ENCODE assay signal across 22 cellular contexts in the genomic region with DNA sequence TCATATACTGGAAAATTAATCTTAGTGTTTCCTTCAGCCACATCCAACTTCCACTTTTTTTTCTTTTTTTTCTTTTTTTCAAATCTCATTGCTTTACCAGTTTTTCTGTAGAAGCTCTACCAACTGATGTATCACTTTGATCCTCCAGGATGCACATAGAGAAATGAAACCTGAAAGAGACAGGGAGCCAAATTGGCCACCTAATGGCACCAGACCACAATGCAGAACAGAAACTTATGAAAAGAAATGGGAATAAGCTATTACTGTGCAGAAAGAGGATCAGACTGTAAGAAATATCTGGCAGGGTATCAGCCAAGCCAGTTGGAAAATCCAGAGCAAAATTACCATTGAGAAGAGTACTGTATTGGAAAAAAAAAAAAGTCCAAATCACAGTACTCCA.
"Had no signal": no experiment of that assay in that cellular context is flagged by ENCODE, and none has a peak within 500 bp of the region (broad histone marks: within the 10 kb centered on the region; RNA-seq: fewer than 3 reads in every experiment).

No MANE protein-coding gene starts in this region.

- H3K36me3 ChIP-seq: esophagus muscularis mucosa, gastrocnemius medialis, heart right ventricle, left ventricle myocardium inferior, lower lobe of right lung, neutrophil, right lobe of liver, spleen had no signal

- H3K9me3 ChIP-seq: esophagus muscularis mucosa, gastrocnemius medialis, lower lobe of right lung, neutrophil, psoas muscle, right lobe of liver had no signal

- H3K36me3 Mint-ChIP-seq: naive thymus-derived CD4-positive, alpha-beta T cell had no signal

- DNase-seq: effector memory CD8-positive, alpha-beta T cell; gastrocnemius medialis; heart right ventricle; islet precursor cell; left ventricle myocardium inferior; lower lobe of right lung; mesendoderm; naive thymus-derived CD4-positive, alpha-beta T cell; nephron progenitor cell; psoas muscle; retina; right lobe of liver; spleen; stimulated activated CD4-positive, alpha-beta T cell treated with anti-CD3 and anti-CD28 coated beads, Interleukin-15, amount 100 ng/mL, for 24 hours; stimulated activated CD4-positive, alpha-beta T cell treated with anti-CD3 and anti-CD28 coated beads, Interleukin-1b, Interleukin-23, amount 100 ng/mL, for 48 hours; stimulated activated CD4-positive, alpha-beta T cell treated with anti-CD3 and anti-CD28 coated beads, Interleukin-4, amount 100 ng/mL, for 24 hours; stimulated activated naive CD4-positive, alpha-beta T cell treated with Interleukin-2 at 50 U/mL for 16 hours; trophoblast cell had no signal

- H3K27me3 ChIP-seq: esophagus muscularis mucosa, gastrocnemius medialis, heart right ventricle, neutrophil, right lobe of liver, spleen had no signal

- H3K4me3 ChIP-seq: esophagus muscularis mucosa, gastrocnemius medialis, heart right ventricle, left ventricle myocardium inferior, lower lobe of right lung, psoas muscle, right lobe of liver, spleen had no signal

- H3K27ac ChIP-seq: epithelial cell of prostate, esophagus muscularis mucosa, gastrocnemius medialis, heart right ventricle, left ventricle myocardium inferior, lower lobe of right lung, neutrophil, psoas muscle, right lobe of liver, spleen had no signal

- H3K27ac Mint-ChIP-seq: dendritic cell treated with granulocyte-macrophage colony-stimulating factor and Interleukin-4, amounts not matched to agents 40 ng/mL and 50 ng/mL, for 4 days; effector memory CD8-positive, alpha-beta T cell; naive thymus-derived CD4-positive, alpha-beta T cell; nephron progenitor cell had no signal

- H3K27me3 Mint-ChIP-seq: effector memory CD8-positive, alpha-beta T cell; naive thymus-derived CD4-positive, alpha-beta T cell had no signal

- H3K4me1 ChIP-seq: esophagus muscularis mucosa, gastrocnemius medialis, heart right ventricle, left ventricle myocardium inferior, lower lobe of right lung, psoas muscle, right lobe of liver had no signal

- H3K4me1 Mint-ChIP-seq: naive thymus-derived CD4-positive, alpha-beta T cell; nephron progenitor cell had no signal

- ATAC-seq: effector memory CD8-positive, alpha-beta T cell; gastrocnemius medialis; heart right ventricle; lower lobe of right lung; naive thymus-derived CD4-positive, alpha-beta T cell; psoas muscle; right lobe of liver had no signal

- H3K4me3 Mint-ChIP-seq: dendritic cell treated with granulocyte-macrophage colony-stimulating factor and Interleukin-4, amounts not matched to agents 40 ng/mL and 50 ng/mL, for 4 days; effector memory CD8-positive, alpha-beta T cell; naive thymus-derived CD4-positive, alpha-beta T cell; nephron progenitor cell had no signal
